ENCODE assay signal across 9 cellular contexts in the genomic region with DNA sequence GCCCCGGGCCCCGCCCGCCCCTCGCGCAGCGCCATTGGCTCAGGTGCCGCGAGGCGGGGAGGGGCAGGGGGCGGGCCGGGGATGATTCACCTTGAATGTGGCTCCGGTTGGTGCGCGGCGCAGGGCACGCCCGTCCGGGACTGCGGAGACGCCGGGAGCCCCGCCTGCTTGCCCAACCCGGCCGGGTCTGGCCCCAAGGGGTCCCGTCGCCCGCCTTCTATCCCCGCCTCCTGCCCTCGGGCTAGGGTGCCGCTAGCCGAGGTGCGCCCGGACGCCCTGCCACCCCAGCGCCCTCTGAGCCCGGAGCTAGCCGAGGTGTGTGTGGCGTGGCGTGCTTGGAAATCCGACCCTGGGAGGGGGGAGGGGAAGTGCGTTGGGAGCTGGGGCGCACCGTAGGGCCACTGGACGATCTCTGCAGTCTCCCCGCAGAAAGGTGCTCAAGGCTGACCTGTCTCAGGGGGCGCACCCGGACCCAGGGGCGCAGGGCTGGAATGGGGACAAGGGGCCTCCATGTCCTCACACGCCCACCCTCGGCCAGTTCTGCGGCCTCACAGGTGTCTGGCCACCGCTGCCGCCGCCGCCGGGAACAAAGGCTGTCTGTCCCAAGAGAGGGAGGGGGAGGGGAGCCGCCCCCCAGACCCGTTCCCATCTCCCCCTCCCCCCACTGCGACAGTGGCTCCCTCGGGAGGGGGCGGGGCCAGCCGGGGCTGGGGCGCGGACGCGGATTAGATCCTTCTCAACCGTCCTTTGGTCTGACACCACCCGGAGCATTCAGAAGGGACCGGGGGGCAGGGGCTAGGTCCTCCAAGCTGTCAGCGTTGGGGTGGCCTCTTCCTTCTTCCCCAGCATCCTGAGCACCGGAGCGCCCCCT.
DNase-seq lines count a peak whose midpoint lies in the region; ATAC-seq, FAIRE-seq and TF ChIP-seq lines count a peak whose summit lies in the region.
"Had no signal": no experiment of that assay in that cellular context is flagged by ENCODE, and none has a peak within 500 bp of the region (broad histone marks: within the 10 kb centered on the region; RNA-seq: fewer than 3 reads in every experiment).

No MANE protein-coding gene starts in this region.

- POLR2A ChIA-PET in naive thymus-derived CD8-positive, alpha-beta T cell (lab: Charles Lee), result no interaction called here

- intact Hi-C loops in CD14-positive monocyte (cut with micrococcal nuclease), result loop anchor here in 1 of 2 donors (5.0 kb wide), 1 partner anchor 47 kb away; no protein-coding TSS in a partner anchor
- intact Hi-C loops in dendritic cell treated with granulocyte-macrophage colony-stimulating factor and Interleukin-4, amounts not matched to agents 40 ng/mL and 50 ng/mL, for 4 days (cut with micrococcal nuclease), result no loop called here

- peaks cover 84 to 98% (median 90%) of the 10 kb centered on the region in 3 donors for H3K27me3 Mint-ChIP-seq in CD14-positive monocyte (ENCODE audit: low read depth in 3 of 3)
- H3K27me3 Mint-ChIP-seq in dendritic cell treated with granulocyte-macrophage colony-stimulating factor and Interleukin-4, amounts not matched to agents 40 ng/mL and 50 ng/mL, for 4 days, result peaks cover 92% of the 10 kb centered on the region
- peaks cover 19 to 67% (median 43%) of the 10 kb centered on the region in 5 donors for H3K27me3 Mint-ChIP-seq in naive thymus-derived CD8-positive, alpha-beta T cell
- peaks cover 74% of the 10 kb centered on the region for H3K27me3 Mint-ChIP-seq in stimulated activated memory B cell treated with anti-CD40 and anti-IgM and Interleukin-4, amounts not matched to agents 10 μg/mL and 1 μg/mL and 100 μg/mL, for 72 hours

- H3K36me3 Mint-ChIP-seq in CD14-positive monocyte, result peaks cover 9 to 14% of the 10 kb centered on the region in 2 donors
- H3K36me3 Mint-ChIP-seq in dendritic cell treated with granulocyte-macrophage colony-stimulating factor and Interleukin-4, amounts not matched to agents 40 ng/mL and 50 ng/mL, for 4 days (ENCODE audit: low read depth), result no peaks in the 10 kb centered on the region
- peaks cover 0 to 8% (median 0%) of the 10 kb centered on the region in 3 donors for H3K36me3 Mint-ChIP-seq in naive thymus-derived CD8-positive, alpha-beta T cell
- H3K36me3 Mint-ChIP-seq in stimulated activated memory B cell treated with anti-CD40 and anti-IgM and Interleukin-4, amounts not matched to agents 10 μg/mL and 1 μg/mL and 100 μg/mL, for 72 hours, result no peaks in the 10 kb centered on the region

- TF ChIP-seq CTCF in CD14-positive monocyte (IDR thresholded peaks at IDR 0.05), result no peak

- H3K4me3 Mint-ChIP-seq in CD14-positive monocyte, result peak overlapping the region; percentile 72 to 91
- H3K4me3 Mint-ChIP-seq in dendritic cell treated with granulocyte-macrophage colony-stimulating factor and Interleukin-4, amounts not matched to agents 40 ng/mL and 50 ng/mL, for 4 days, result peak overlapping the region; percentile 45
- H3K4me3 Mint-ChIP-seq in naive thymus-derived CD8-positive, alpha-beta T cell, result peak overlapping the region; percentile 70 to 89 (median 86)
- H3K4me3 Mint-ChIP-seq in stimulated activated memory B cell treated with anti-CD40 and anti-IgM and Interleukin-4, amounts not matched to agents 10 μg/mL and 1 μg/mL and 100 μg/mL, for 72 hours, result peak overlapping the region; percentile 78

- TF ChIP-seq POLR2A in H54 (IDR thresholded peaks at IDR 0.05; ENCODE audit: low read depth, low read length), result no peak

- peaks cover 47% of the 10 kb centered on the region for H3K4me1 Mint-ChIP-seq in CD14-positive monocyte
- peaks cover 53% of the 10 kb centered on the region for H3K4me1 Mint-ChIP-seq in dendritic cell treated with granulocyte-macrophage colony-stimulating factor and Interleukin-4, amounts not matched to agents 40 ng/mL and 50 ng/mL, for 4 days (ENCODE audit: low read depth)
- peaks cover 21 to 43% (median 37%) of the 10 kb centered on the region in 4 donors for H3K4me1 Mint-ChIP-seq in naive thymus-derived CD8-positive, alpha-beta T cell
- peaks cover 46% of the 10 kb centered on the region for H3K4me1 Mint-ChIP-seq in stimulated activated memory B cell treated with anti-CD40 and anti-IgM and Interleukin-4, amounts not matched to agents 10 μg/mL and 1 μg/mL and 100 μg/mL, for 72 hours

- peak; percentile 71 to 74 for ATAC-seq in naive thymus-derived CD8-positive, alpha-beta T cell
- ATAC-seq in stimulated activated memory B cell treated with anti-CD40 and anti-IgM and Interleukin-4, amounts not matched to agents 10 μg/mL and 1 μg/mL and 100 μg/mL, for 72 hours, result peak; percentile 73
- no peak for ATAC-seq in HG03442 (IDR thresholded peaks at IDR 0.05; ENCODE audit: unreplicated experiment)

- no peak for FAIRE-seq in H54 (lab: Jason Lieb, UNC)
- FAIRE-seq: GM18507 had no signal

- no peak for DNase-seq in CD14-positive monocyte (ENCODE audit: low spot score)
- peak; percentile 100 for DNase-seq in H54 (ENCODE audit: insufficient read length, low spot score)
- peak; percentile 89 for DNase-seq in NCI-H2107 (lab: John Stamatoyannopoulos, UW)
- peak; percentile 63 for DNase-seq in activated CD4-positive, CD25-positive, alpha-beta regulatory T cell treated with anti-CD3 and anti-CD28 coated beads, Interleukin-2, amount 50 U/mL, for 72 hours
- peak; percentile 32 to 83 (median 52) for DNase-seq in naive thymus-derived CD8-positive, alpha-beta T cell

- no peak overlapping the region for H3K27ac Mint-ChIP-seq in CD14-positive monocyte
- no peak overlapping the region for H3K27ac Mint-ChIP-seq in dendritic cell treated with granulocyte-macrophage colony-stimulating factor and Interleukin-4, amounts not matched to agents 40 ng/mL and 50 ng/mL, for 4 days
- no peak overlapping the region for H3K27ac Mint-ChIP-seq in naive thymus-derived CD8-positive, alpha-beta T cell
- H3K27ac Mint-ChIP-seq in stimulated activated memory B cell treated with anti-CD40 and anti-IgM and Interleukin-4, amounts not matched to agents 10 μg/mL and 1 μg/mL and 100 μg/mL, for 72 hours, result no peak overlapping the region

- H3K9me3 Mint-ChIP-seq in CD14-positive monocyte, result peaks cover 0 to 43% (median 25%) of the 10 kb centered on the region in 7 donors
- no peaks in the 10 kb centered on the region for H3K9me3 Mint-ChIP-seq in dendritic cell treated with granulocyte-macrophage colony-stimulating factor and Interleukin-4, amounts not matched to agents 40 ng/mL and 50 ng/mL, for 4 days
- no peaks in the 10 kb centered on the region for H3K9me3 Mint-ChIP-seq in naive thymus-derived CD8-positive, alpha-beta T cell
- H3K9me3 Mint-ChIP-seq in stimulated activated memory B cell treated with anti-CD40 and anti-IgM and Interleukin-4, amounts not matched to agents 10 μg/mL and 1 μg/mL and 100 μg/mL, for 72 hours, result no peaks in the 10 kb centered on the region
